ENCODE assay signal across 8 cellular contexts in genomic region chr2:200509608-200510433, GRCh38. TPM values are rescaled to one million over a fixed set of nuclear protein-coding genes. Genes with fewer than 3 reads are reported as not detected.
A peak's percentile ranks its signal among the peaks of the same experiment; 100 is the strongest.
DNase-seq lines count a peak whose midpoint lies in the region; TF ChIP-seq lines count a peak whose summit lies in the region.

TSS of gene KCTD18 (minus strand) at chr2:200510068. CDS start at chr2:200507016, 3,052 bp downstream.

- H3K4me3 ChIP-seq in fibroblast of the aortic adventitia (ENCODE audit: low read depth, low read length): peak within 1 kb of the TSS; percentile 75

- peaks cover 9% of the 10 kb centered on the region for H3K4me1 Mint-ChIP-seq in nephron
- peaks cover 35% of the 10 kb centered on the region for H3K4me1 Mint-ChIP-seq in stimulated activated naive CD8-positive, alpha-beta T cell treated with anti-CD3 and anti-CD28 coated beads, Interleukin-15, Interleukin-2, amounts not matched to agents 100 ng/mL and 50 ng/mL, for 24 hours (ENCODE audit: low read depth)

- H3K4me3 Mint-ChIP-seq in nephron: peak within 1 kb of the TSS; percentile 90 to 91 (median 90)
- H3K4me3 Mint-ChIP-seq in stimulated activated naive CD8-positive, alpha-beta T cell treated with anti-CD3 and anti-CD28 coated beads, Interleukin-15, Interleukin-2, amounts not matched to agents 100 ng/mL and 50 ng/mL, for 24 hours: peak within 1 kb of the TSS; percentile 96

- H3K9me3 Mint-ChIP-seq in nephron: no peaks in the 10 kb centered on the region
- H3K9me3 Mint-ChIP-seq in stimulated activated naive CD8-positive, alpha-beta T cell treated with anti-CD3 and anti-CD28 coated beads, Interleukin-15, Interleukin-2, amounts not matched to agents 100 ng/mL and 50 ng/mL, for 24 hours: no peaks in the 10 kb centered on the region

- DNase-seq in ELR (ENCODE audit: low read depth) (peak; percentile 87), GOT3 (lab: John Stamatoyannopoulos, UW) (peak; percentile 68), SHP77 (lab: John Stamatoyannopoulos, UW) (peak; percentile 73 to 76), fibroblast of the aortic adventitia (ENCODE audit: low read depth) (peak; percentile 77)
- DNase-seq in activated effector memory CD4-positive, alpha-beta T cell treated with Interleukin-2 at 50 U/mL for 16 hours: peak; percentile 89

- no peaks in the 10 kb centered on the region for H3K27me3 Mint-ChIP-seq in nephron (ENCODE audit: low read depth)
- no peaks in the 10 kb centered on the region for H3K27me3 Mint-ChIP-seq in stimulated activated naive CD8-positive, alpha-beta T cell treated with anti-CD3 and anti-CD28 coated beads, Interleukin-15, Interleukin-2, amounts not matched to agents 100 ng/mL and 50 ng/mL, for 24 hours

- H3K36me3 Mint-ChIP-seq in nephron (ENCODE audit: low read depth): no peaks in the 10 kb centered on the region
- peaks cover 2% of the 10 kb centered on the region for H3K36me3 Mint-ChIP-seq in stimulated activated naive CD8-positive, alpha-beta T cell treated with anti-CD3 and anti-CD28 coated beads, Interleukin-15, Interleukin-2, amounts not matched to agents 100 ng/mL and 50 ng/mL, for 24 hours (ENCODE audit: low read depth)

- H3K27ac Mint-ChIP-seq in nephron: peak within 1 kb of the TSS; percentile 83 to 87 (median 86)
- peak within 1 kb of the TSS; percentile 93 for H3K27ac Mint-ChIP-seq in stimulated activated naive CD8-positive, alpha-beta T cell treated with anti-CD3 and anti-CD28 coated beads, Interleukin-15, Interleukin-2, amounts not matched to agents 100 ng/mL and 50 ng/mL, for 24 hours

- peak; percentile 78 for TF ChIP-seq CTCF in LNCAP (IDR thresholded peaks at IDR 0.05)
- peak; percentile 71 for TF ChIP-seq CTCF in fibroblast of the aortic adventitia (IDR thresholded peaks at IDR 0.05; ENCODE audit: insufficient read depth, low read length)
- peak; percentile 81 to 85 (median 85) for TF ChIP-seq CTCF in nephron (IDR thresholded peaks at IDR 0.05; ENCODE audit: unreplicated experiment in 3 of 3)

RNA-seq across cellular contexts. Expression of gene KCTD18, which starts in this region (rescaled TPM):
- 24.9 and 26.4 TPM in 2 replicates for total RNA-seq in fibroblast of the aortic adventitia (ENCODE audit: low replicate concordance)

Comparison
In these comparisons a context has a peak if more than half of its experiments do, and no peak if none do; other contexts are left out.
1. Peak in every context shown above with its lines: DNase-seq and H3K4me3 ChIP-seq.